ENCODE assay signal across 9 cellular contexts in genomic region chr11:62024975-62025374, GRCh38. TPM values are rescaled to one million over a fixed set of nuclear protein-coding genes. Genes with fewer than 3 reads are reported as not detected.
A peak's percentile ranks its signal among the peaks of the same experiment; 100 is the strongest.
DNase-seq lines count a peak whose midpoint lies in the region; ATAC-seq and TF ChIP-seq lines count a peak whose summit lies in the region.
"Had no signal": no experiment of that assay in that cellular context is flagged by ENCODE, and none has a peak within 500 bp of the region (broad histone marks: within the 10 kb centered on the region; RNA-seq: fewer than 3 reads in every experiment).

No MANE protein-coding gene starts in this region.

- H3K27ac ChIP-seq in layer of hippocampus (ENCODE audit: low read depth, low read length) (peak overlapping the region; percentile 13), thoracic aorta (peak overlapping the region in 1 of 2 donors; percentile 35), SK-N-SH (ENCODE audit: low read depth in 2 of 2, low read length in 1 of 2) (no peak overlapping the region)

- 57% methylated on average over 6 of the region's 6 CpGs for WGBS in SK-N-SH (ENCODE audit: low lambda C conversion rate)

- no peaks in the 10 kb centered on the region for H3F3A ChIP-seq in SK-N-SH (replicated peaks; ENCODE audit: insufficient read depth)

- no peaks in the 10 kb centered on the region for H3K9me2 ChIP-seq in SK-N-SH

- no peak for TF ChIP-seq EP300 in SK-N-SH (IDR thresholded peaks at IDR 0.05; ENCODE audit: borderline replicate concordance in 1 of 2, low read depth in 1 of 2, low read length in 1 of 2)

- no peaks in the 10 kb centered on the region for H3K9me3 ChIP-seq in thoracic aorta
- H3K9me3 ChIP-seq in SK-N-SH: no peaks in the 10 kb centered on the region

- peak overlapping the region; percentile 38 for H3K4me3 ChIP-seq in thoracic aorta
- no peak overlapping the region for H3K4me3 ChIP-seq in SK-N-SH (ENCODE audit: low read depth in 2 of 2, low read length in 1 of 2)

- no peaks in the 10 kb centered on the region for H3K4me1 ChIP-seq in thoracic aorta (ENCODE audit: control insufficient read depth in 1 of 2, low read depth in 2 of 2)
- H3K4me1 ChIP-seq in SK-N-SH (ENCODE audit: control insufficient read depth in 1 of 2, insufficient read depth in 2 of 2, low read depth in 1 of 2, low read length in 1 of 2): no peaks in the 10 kb centered on the region

- CTCF ChIA-PET in activated CD4-positive, alpha-beta memory T cell treated with anti-CD3 and anti-CD28 coated beads, Interleukin-2, amount 10 ng/mL, durations not matched to agents 7 days and 5 days (lab: Charles Lee): interaction anchor here (0.8 to 3.2 kb wide), 4 partner anchors 57 to 83 kb away, joined by 3 to 20 read pairs (median 10); no protein-coding TSS in a partner anchor
- CTCF ChIA-PET in SK-N-SH (lab: Yijun Ruan, JAX): no interaction called here

- H3K4me1 Mint-ChIP-seq in activated T-cell treated with anti-CD3 and anti-CD28 coated beads, Interleukin-2, amount 50 U/mL, for 72 hours (ENCODE audit: low read depth): peaks cover 22% of the 10 kb centered on the region
- peaks cover 24% of the 10 kb centered on the region for H3K4me1 Mint-ChIP-seq in activated CD4-positive, alpha-beta memory T cell treated with anti-CD3 and anti-CD28 coated beads, Interleukin-2, amount 10 ng/mL, durations not matched to agents 7 days and 5 days

- H3K36me3 ChIP-seq in thoracic aorta (no peaks in the 10 kb centered on the region), SK-N-SH (replicated peaks in 1 of 2; ENCODE audit: control insufficient read depth in 1 of 2, insufficient read depth in 2 of 2, low read length in 1 of 2) (no peaks in the 10 kb centered on the region)

- no peak overlapping the region for H3K9ac ChIP-seq in SK-N-SH

- H3K4me3 Mint-ChIP-seq in activated T-cell treated with anti-CD3 and anti-CD28 coated beads, Interleukin-2, amount 50 U/mL, for 72 hours: peak overlapping the region; percentile 65 to 73
- H3K4me3 Mint-ChIP-seq in activated CD4-positive, alpha-beta memory T cell treated with anti-CD3 and anti-CD28 coated beads, Interleukin-2, amount 10 ng/mL, durations not matched to agents 7 days and 5 days: no peak overlapping the region

- H3K27ac Mint-ChIP-seq in activated T-cell treated with anti-CD3 and anti-CD28 coated beads, Interleukin-2, amount 50 U/mL, for 72 hours: peak overlapping the region; percentile 39
- H3K27ac Mint-ChIP-seq in activated CD4-positive, alpha-beta memory T cell treated with anti-CD3 and anti-CD28 coated beads, Interleukin-2, amount 10 ng/mL, durations not matched to agents 7 days and 5 days: peak overlapping the region; percentile 99

- POLR2A ChIA-PET in activated CD4-positive, alpha-beta memory T cell treated with anti-CD3 and anti-CD28 coated beads, Interleukin-2, amount 10 ng/mL, durations not matched to agents 7 days and 5 days (lab: Charles Lee): interaction anchor here (0.9 to 6.4 kb wide), 9 partner anchors 13 to 191 kb away, joined by 3 to 79 read pairs (median 4); partner anchors contain the start of genes FTH1 and INCENP
- POLR2A ChIA-PET in SK-N-SH (lab: Yijun Ruan, JAX): no interaction called here

- H3K79me2 ChIP-seq in SK-N-SH (ENCODE audit: insufficient read depth): no peaks in the 10 kb centered on the region

- TF ChIP-seq RAD21 in SK-N-SH (IDR thresholded peaks at IDR 0.05; ENCODE audit: low read length): no peak

- ATAC-seq in activated T-cell treated with anti-CD3 and anti-CD28 coated beads, Interleukin-2, amount 50 U/mL, for 72 hours (replicated peaks in 1 of 2): no peak
- no peak for ATAC-seq in thoracic aorta (ENCODE audit: insufficient number of reproducible peaks, low FRiP score, low read depth)

- peaks cover 1 to 8% of the 10 kb centered on the region in 2 donors for H3K9me3 Mint-ChIP-seq in activated T-cell treated with anti-CD3 and anti-CD28 coated beads, Interleukin-2, amount 50 U/mL, for 72 hours
- peaks cover 13% of the 10 kb centered on the region for H3K9me3 Mint-ChIP-seq in activated CD4-positive, alpha-beta memory T cell treated with anti-CD3 and anti-CD28 coated beads, Interleukin-2, amount 10 ng/mL, durations not matched to agents 7 days and 5 days

- no peak overlapping the region for H3K4me2 ChIP-seq in SK-N-SH

- peaks cover 3 to 4% of the 10 kb centered on the region in 2 donors for H3K36me3 Mint-ChIP-seq in activated T-cell treated with anti-CD3 and anti-CD28 coated beads, Interleukin-2, amount 50 U/mL, for 72 hours (ENCODE audit: insufficient read depth in 2 of 2)
- H3K36me3 Mint-ChIP-seq in activated CD4-positive, alpha-beta memory T cell treated with anti-CD3 and anti-CD28 coated beads, Interleukin-2, amount 10 ng/mL, durations not matched to agents 7 days and 5 days (ENCODE audit: low read depth): peaks cover 7% of the 10 kb centered on the region

- no peaks in the 10 kb centered on the region for H4K20me1 ChIP-seq in SK-N-SH (ENCODE audit: insufficient read depth)

- no peak for DNase-seq in activated T-cell treated with anti-CD3 and anti-CD28 coated beads, Interleukin-2, amount 50 U/mL, for 72 hours
- DNase-seq in activated T-cell treated with anti-CD3 and anti-CD28 coated beads, Interleukin-2, amount 50 U/mL, for 48 hours: no peak
- no peak for DNase-seq in activated CD4-positive, alpha-beta memory T cell treated with anti-CD3 and anti-CD28 coated beads, Interleukin-2, amount 10 ng/mL, durations not matched to agents 7 days and 5 days
- no peak for DNase-seq in thoracic aorta (ENCODE audit: low spot score)
- no peak for DNase-seq in NCI-H524 treated with DMSO at 0.1 percent for 48 hours (lab: John Stamatoyannopoulos, UW)
- DNase-seq in SK-N-SH: no peak
- DNase-seq in NCI-H2029 (lab: John Stamatoyannopoulos, UW): no peak
- DNase-seq: NCI-H526 treated with DMSO at 0.1 percent for 48 hours had no signal

- no peaks in the 10 kb centered on the region for H3K27me3 Mint-ChIP-seq in activated T-cell treated with anti-CD3 and anti-CD28 coated beads, Interleukin-2, amount 50 U/mL, for 72 hours (ENCODE audit: low read depth)
- no peaks in the 10 kb centered on the region for H3K27me3 Mint-ChIP-seq in activated CD4-positive, alpha-beta memory T cell treated with anti-CD3 and anti-CD28 coated beads, Interleukin-2, amount 10 ng/mL, durations not matched to agents 7 days and 5 days

- TF ChIP-seq CTCF in thoracic aorta (IDR thresholded peaks at IDR 0.05): no peak
- no peak for TF ChIP-seq CTCF in SK-N-SH (IDR thresholded peaks at IDR 0.05)

- no peak overlapping the region for H2AFZ ChIP-seq in SK-N-SH (ENCODE audit: low read depth)

- H3K27me3 ChIP-seq in layer of hippocampus (ENCODE audit: control insufficient read depth, insufficient read depth, low read length): no peaks in the 10 kb centered on the region
- H3K27me3 ChIP-seq in thoracic aorta (replicated peaks; ENCODE audit: insufficient read depth): no peaks in the 10 kb centered on the region
- no peaks in the 10 kb centered on the region for H3K27me3 ChIP-seq in SK-N-SH (ENCODE audit: insufficient read depth)

TF ChIP-seq in SK-N-SH, 30 proteins besides CTCF, POLR2A, EP300 and RAD21 (continues in another document):
- TF ChIP-seq USF1 (IDR thresholded peaks at IDR 0.05; ENCODE audit: borderline replicate concordance, low read depth): no peak
- TF ChIP-seq TCF12 (IDR thresholded peaks at IDR 0.05): no peak
- TF ChIP-seq SIN3A (IDR thresholded peaks at IDR 0.05; ENCODE audit: borderline replicate concordance, low read depth, low read length): no peak
- TF ChIP-seq FOXJ3 (CRISPR knock-in tag; IDR thresholded peaks at IDR 0.05): no peak
- TF ChIP-seq MXI1 (IDR thresholded peaks at IDR 0.05; ENCODE audit: low read depth, low read length): no peak
- TF ChIP-seq REST (IDR thresholded peaks at IDR 0.05; ENCODE audit: low read depth, low read length): no peak
- no peak for TF ChIP-seq JUND (IDR thresholded peaks at IDR 0.05)
- no peak for TF ChIP-seq TEAD4 (IDR thresholded peaks at IDR 0.05; ENCODE audit: borderline replicate concordance, insufficient read depth)
- TF ChIP-seq CHD2 (IDR thresholded peaks at IDR 0.05; ENCODE audit: low read length, partially characterized antibody): no peak
- no peak for TF ChIP-seq YY1 (IDR thresholded peaks at IDR 0.05; ENCODE audit: low read depth)

RNA-seq across cellular contexts. Expression of gene FTH1, which starts 57.5 kb away (rescaled TPM):
- total RNA-seq in activated T-cell treated with anti-CD3 and anti-CD28 coated beads, Interleukin-2, amount 50 U/mL, for 72 hours: 1,000 to 10,000 TPM; 1,135 to 1,244 TPM
- 1,000 to 10,000 TPM; 1,164 to 1,189 TPM for total RNA-seq in activated CD4-positive, alpha-beta memory T cell treated with anti-CD3 and anti-CD28 coated beads, Interleukin-2, amount 10 ng/mL, durations not matched to agents 7 days and 5 days
- total RNA-seq in thoracic aorta: 1,000 to 10,000 TPM; 1,820 to 2,025 TPM
- polyA plus RNA-seq in SK-N-SH (2012; rRNA removed): 879 and 1,229 TPM in 2 replicates
- polyA plus RNA-seq in SK-N-SH (2012; cell fraction: cytosol; rRNA removed): 2,322 and 2,767 TPM in 2 replicates
- 269 and 354 TPM in 2 replicates for polyA plus RNA-seq in SK-N-SH (2012; cell fraction: nucleus; rRNA removed)
